In the genomic region with DNA sequence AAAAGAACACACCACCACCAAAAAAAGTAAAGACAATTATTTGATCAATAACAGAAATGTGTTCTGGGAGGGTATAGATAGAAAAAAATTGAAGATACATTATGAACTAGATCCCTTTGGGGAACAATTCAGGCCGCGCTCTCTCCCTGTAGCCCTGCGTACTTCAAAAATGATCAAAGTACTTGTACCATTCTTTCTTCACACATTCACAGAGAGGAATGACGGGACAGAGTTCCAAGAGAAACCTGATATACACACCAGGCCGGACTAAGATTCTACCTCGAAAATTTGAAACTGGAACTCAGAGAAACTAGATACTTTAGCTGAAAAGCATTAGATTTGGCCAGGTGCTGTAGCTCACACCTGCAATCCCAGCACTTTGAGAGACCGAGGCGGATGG, we compare ENCODE assay signal across 8 cellular contexts.
"Had no signal": no experiment of that assay in that cellular context is flagged by ENCODE, and none has a peak within 500 bp of the region (broad histone marks: within the 10 kb centered on the region; RNA-seq: fewer than 3 reads in every experiment).

No MANE protein-coding gene starts in this region.

- H3K4me3 Mint-ChIP-seq: GM23338, H9, IgD-negative memory B cell had no signal

- DNase-seq: H9, HCEC 1CT, KBM-7 had no signal

- H3K27me3 Mint-ChIP-seq: IgD-negative memory B cell had no signal

- FAIRE-seq: H1, H54, HTR-8/SVneo had no signal

- H2AFZ ChIP-seq: GM23338 had no signal

- H3K9me3 Mint-ChIP-seq: GM23338, H9, IgD-negative memory B cell had no signal

- H3K4me1 Mint-ChIP-seq: GM23338, H9, IgD-negative memory B cell had no signal

- H3K27ac Mint-ChIP-seq: GM23338 had no signal

- H3K4me2 ChIP-seq: GM23338 had no signal

- H3K4me3 ChIP-seq: GM23338 had no signal

- ATAC-seq: GM23338 had no signal
